11 cellular contexts compared by ENCODE assay signal in genomic region chr1:179591592-179592580, GRCh38. TPM values are rescaled to one million over a fixed set of nuclear protein-coding genes. Genes with fewer than 3 reads are reported as not detected.
DNase-seq lines count a peak whose midpoint lies in the region; ATAC-seq, FAIRE-seq and TF ChIP-seq lines count a peak whose summit lies in the region.
"Had no signal": no experiment of that assay in that cellular context is flagged by ENCODE, and none has a peak within 500 bp of the region (broad histone marks: within the 10 kb centered on the region; RNA-seq: fewer than 3 reads in every experiment).

A gene with protein sequence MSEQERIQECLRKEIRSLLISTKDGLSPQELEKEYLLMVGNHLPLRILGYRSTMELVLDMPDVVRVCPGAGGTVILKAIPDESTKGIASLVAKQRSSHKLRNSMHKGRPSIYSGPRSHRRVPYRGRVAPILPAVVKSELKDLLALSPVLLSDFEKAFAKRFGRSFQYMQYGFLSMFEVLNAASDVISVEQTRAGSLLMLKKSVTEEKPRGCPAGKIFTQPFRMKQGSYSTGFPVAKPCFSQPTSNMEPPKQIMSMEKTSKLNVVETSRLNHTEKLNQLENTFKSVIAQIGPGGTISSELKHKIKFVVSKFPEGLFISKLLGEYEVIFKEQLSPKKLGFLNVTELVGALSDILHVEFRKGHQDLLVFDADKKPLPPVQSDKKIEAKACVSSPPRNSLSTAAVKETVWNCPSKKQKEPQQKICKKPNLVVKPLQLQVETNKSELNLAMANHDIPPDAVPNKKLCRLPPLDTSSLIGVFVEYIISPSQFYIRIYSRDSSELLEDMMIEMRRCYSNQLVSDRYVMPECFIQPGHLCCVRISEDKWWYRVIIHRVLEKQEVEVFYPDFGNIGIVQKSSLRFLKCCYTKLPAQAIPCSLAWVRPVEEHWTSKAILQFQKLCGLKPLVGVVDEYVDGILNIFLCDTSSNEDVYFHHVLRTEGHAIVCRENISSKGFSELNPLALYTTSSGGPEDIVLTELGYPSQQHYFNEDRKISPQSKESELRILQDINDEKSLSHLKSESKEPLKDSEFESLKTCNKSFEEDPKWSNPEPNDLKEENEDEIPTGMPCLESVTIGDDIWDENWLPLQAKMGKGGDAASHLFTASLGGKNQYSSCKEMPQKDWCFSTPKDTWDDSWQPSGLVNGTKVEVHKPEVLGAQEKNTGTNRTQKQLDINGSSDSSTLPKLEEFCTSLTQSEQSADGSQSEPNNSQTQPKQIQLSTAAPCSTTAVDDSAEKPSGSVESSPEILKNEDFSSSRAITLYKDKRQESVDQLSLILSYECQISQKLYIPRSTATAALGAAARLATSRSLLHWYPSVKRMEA (plus strand): TSS chr1:179591832. CDS start chr1:179592616, 784 bp downstream.

- DNase-seq in A549 (ENCODE audit: low read depth in 1 of 2, low spot score in 1 of 2) (peak; percentile 44 to 65), GM13976 (ENCODE audit: low spot score) (peak; percentile 36), mammary epithelial cell (no peak), lung (ENCODE audit: low spot score) (no peak), HK-2 (ENCODE audit: unreplicated experiment) (no peak)
- no peak for DNase-seq in stimulated activated CD4-positive, alpha-beta T cell treated with anti-CD3 and anti-CD28 coated beads, Interleukin-2, amount 100 ng/mL, for 48 hours
- no peak for DNase-seq in activated CD8-positive, alpha-beta memory T cell treated with anti-CD3 and anti-CD28 coated beads for 24 hours
- no peak for DNase-seq in activated T-cell treated with anti-CD3 and anti-CD28 coated beads, Interleukin-2, amount 50 U/mL, for 1 hour
- DNase-seq: amniotic stem cell had no signal

- CTCF ChIA-PET in A549 (lab: Yijun Ruan, JAX) (interaction anchor here (1.5 kb wide), 1 partner anchor 17 kb away, joined by 3 read pairs; no protein-coding TSS in a partner anchor), mammary epithelial cell (lab: Charles Lee; ENCODE audit: low non-redundant PET) (interaction anchor here (0.6 kb wide), 1 partner anchor 339 kb away, joined by 3 read pairs; no protein-coding TSS in a partner anchor)

- H3K36me3 ChIP-seq in mammary epithelial cell (ENCODE audit: insufficient read depth, low read length) (no peaks in the 10 kb centered on the region), lung (ENCODE audit: control insufficient read depth in 2 of 2, insufficient read depth in 2 of 2, low read length in 2 of 2) (no peaks in the 10 kb centered on the region)

- H3K27ac ChIP-seq in A549, result peak within 1 kb of the TSS; percentile 50 to 78; a peak in 5 of 6 replicates
- H3K27ac ChIP-seq in mammary epithelial cell (ENCODE audit: insufficient read depth, low read depth, low read length), result no peak within 1 kb of the TSS
- no peak within 1 kb of the TSS for H3K27ac ChIP-seq in lung (ENCODE audit: low read depth in 1 of 2, low read length in 1 of 2)

- dilution Hi-C loops in mammary epithelial cell (cut with HindIII; ENCODE audit: low sequenced_read_pairs), result no loop called here

- H3K9ac ChIP-seq in mammary epithelial cell (ENCODE audit: insufficient read depth, low read length), result no peak within 1 kb of the TSS

- no peak for FAIRE-seq in A549 (lab: Jason Lieb, UNC)
- FAIRE-seq: GM19239 had no signal

- H3K79me2 ChIP-seq in mammary epithelial cell (ENCODE audit: insufficient read depth, low read length), result no peaks in the 10 kb centered on the region

- BruUV-seq in mammary epithelial cell (replicated peaks; lab: Mats Ljungman, UMichigan), result no TSS peak

- H3K4me2 ChIP-seq in A549, result peak within 1 kb of the TSS; percentile 90
- H3K4me2 ChIP-seq in mammary epithelial cell (ENCODE audit: insufficient read depth, low read depth, low read length), result peak within 1 kb of the TSS; percentile 75

- in situ Hi-C loops in GM13976 (cut with MboI; ENCODE audit: low sequenced_read_pairs, unreplicated experiment) (no loop called here), mammary epithelial cell (cut with MboI; ENCODE audit: low sequenced_read_pairs in 2 of 2) (no loop called here)

- H3K9me3 ChIP-seq in A549, result no peaks in the 10 kb centered on the region
- no peaks in the 10 kb centered on the region for H3K9me3 ChIP-seq in mammary epithelial cell (replicated peaks; ENCODE audit: insufficient read depth, low read length)
- H3K9me3 ChIP-seq in lung (ENCODE audit: control insufficient read depth in 2 of 2, insufficient read depth in 1 of 2, low read length in 1 of 2), result peaks cover 0 to 21% of the 10 kb centered on the region in 2 donors

- intact Hi-C loops in mammary epithelial cell (cut with micrococcal nuclease), result loop anchor here (10.0 kb wide), 2 partner anchors 227 to 517 kb away; partner anchors contain the start of gene AXDND1

- H3K4me1 ChIP-seq in A549 (no peaks in the 10 kb centered on the region; the same call in 2 of the 3 replicates), mammary epithelial cell (ENCODE audit: insufficient read depth, low read length) (peaks cover 8% of the 10 kb centered on the region), lung (ENCODE audit: control insufficient read depth in 2 of 2, insufficient read depth in 2 of 2, low read length in 2 of 2) (peaks cover 0 to 3% of the 10 kb centered on the region in 2 donors)

- H3K4me3 ChIP-seq in A549 (peak within 1 kb of the TSS; percentile 55), mammary epithelial cell (replicated peaks in 1 of 3; ENCODE audit: insufficient read depth in 1 of 3, low read depth in 2 of 3, low read length in 3 of 3) (peak within 1 kb of the TSS in 2 of 3 experiments; percentile 18 to 34), lung (no peak within 1 kb of the TSS)

- no peak for TF ChIP-seq POLR2A in A549 (IDR thresholded peaks at IDR 0.05; ENCODE audit: low read length)

- TF ChIP-seq CTCF in A549 (IDR thresholded peaks at IDR 0.05) (no peak), GM13976 (IDR thresholded peaks at IDR 0.05; ENCODE audit: borderline replicate concordance, control extremely low read depth, extremely low read depth, insufficient read depth, missing control alignments) (no peak), mammary epithelial cell (conservative IDR thresholded peaks at IDR 0.05 in 1 of 2, IDR thresholded peaks at IDR 0.05 in 1 of 2; ENCODE audit: extremely low read depth in 1 of 2, insufficient read depth in 1 of 2, low read depth in 1 of 2, low read length in 2 of 2) (no peak), lung (IDR thresholded peaks at IDR 0.05; ENCODE audit: control extremely low read depth, extremely low read depth) (no peak)

- no peaks in the 10 kb centered on the region for H4K20me1 ChIP-seq in mammary epithelial cell (ENCODE audit: insufficient read depth, low read length)

- peak within 1 kb of the TSS; percentile 35 for H2AFZ ChIP-seq in mammary epithelial cell (ENCODE audit: low read depth, low read length)

- WGBS in A549 (ENCODE audit: missing lambda C conversion rate), result 30% methylated on average over 31 of the region's 75 CpGs
- 34% methylated on average over 14 of the region's 75 CpGs for WGBS in mammary epithelial cell (ENCODE audit: low coverage, missing lambda C conversion rate)
- 15 to 16% methylated on average over 71 to 75 of the region's 75 CpGs for WGBS in lung, 2 donors

- H3K27me3 ChIP-seq in mammary epithelial cell (ENCODE audit: insufficient read depth, low read length) (peaks cover 21% of the 10 kb centered on the region), lung (ENCODE audit: control insufficient read depth, insufficient read depth) (peaks cover 3% of the 10 kb centered on the region)

- POLR2A ChIA-PET in A549 (lab: Yijun Ruan, JAX), result no interaction called here

- ATAC-seq in A549 (peak; percentile 77 to 84), lung (ENCODE audit: insufficient read depth, low FRiP score) (peak; percentile 41)
- ATAC-seq: activated CD4-positive, CD25-positive, alpha-beta regulatory T cell treated with anti-CD3 and anti-CD28 coated beads, Interleukin-2, amount 50 U/mL, for 24 hours had no signal

- TF ChIP-seq EP300 in A549 (IDR thresholded peaks at IDR 0.05), result no peak

- no peak for TF ChIP-seq RAD21 in A549 (conservative IDR thresholded peaks at IDR 0.05 in 1 of 2, IDR thresholded peaks at IDR 0.05 in 1 of 2)

TF ChIP-seq in A549, 52 proteins besides CTCF, POLR2A, EP300 and RAD21:
- TF ChIP-seq HOXA7 (CRISPR knock-in tag; IDR thresholded peaks at IDR 0.05) (no peak), USF2 (IDR thresholded peaks at IDR 0.05) (peak; percentile 41; the same call in 1 of the 2 replicates), FOSB (CRISPR knock-in tag; IDR thresholded peaks at IDR 0.05) (no peak), MAFK (IDR thresholded peaks at IDR 0.05; ENCODE audit: partially characterized antibody) (no peak), RFX5 (IDR thresholded peaks at IDR 0.05) (no peak)
- TF ChIP-seq, protein P1, sequence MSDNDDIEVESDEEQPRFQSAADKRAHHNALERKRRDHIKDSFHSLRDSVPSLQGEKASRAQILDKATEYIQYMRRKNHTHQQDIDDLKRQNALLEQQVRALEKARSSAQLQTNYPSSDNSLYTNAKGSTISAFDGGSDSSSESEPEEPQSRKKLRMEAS (IDR thresholded peaks at IDR 0.05), result peak; percentile 90
- TF ChIP-seq, protein P2, sequence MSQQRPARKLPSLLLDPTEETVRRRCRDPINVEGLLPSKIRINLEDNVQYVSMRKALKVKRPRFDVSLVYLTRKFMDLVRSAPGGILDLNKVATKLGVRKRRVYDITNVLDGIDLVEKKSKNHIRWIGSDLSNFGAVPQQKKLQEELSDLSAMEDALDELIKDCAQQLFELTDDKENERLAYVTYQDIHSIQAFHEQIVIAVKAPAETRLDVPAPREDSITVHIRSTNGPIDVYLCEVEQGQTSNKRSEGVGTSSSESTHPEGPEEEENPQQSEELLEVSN (IDR thresholded peaks at IDR 0.05; ENCODE audit: borderline replicate concordance, low read depth), result peak; percentile 91

RNA-seq across cellular contexts. Expression of the gene that starts here (rescaled TPM):
- polyA plus RNA-seq in A549 (2011; rRNA removed) (0.37 TPM in 2 replicates), A549 (2017; fragmentation: RNase III; extraction: RNeasy Plus Mini Kit Qiagen cat#74134 plus additional on column Dnase treatment) (0.08 to 0.29 TPM (median 0.26 TPM) in 3 replicates), mammary epithelial cell (not detected), lung (under 1 TPM; 0.05 to 0.12 TPM)
- polyA plus RNA-seq in A549 (2012; cell fraction: cytosol; rRNA removed), result 0.06 and 0.08 TPM in 2 replicates
- 0.07 and 0.13 TPM in 2 replicates for polyA plus RNA-seq in A549 (2012; cell fraction: nucleus; rRNA removed)
- polyA minus RNA-seq in A549 (2011; rRNA and poly(A)+ RNA removed), result 0.29 TPM in 1 of 2 replicates, not detected in the other
- total RNA-seq in mammary epithelial cell (not detected), lung (under 1 TPM; 0.18 to 0.37 TPM)
- polyA minus RNA-seq in mammary epithelial cell, result not detected

Comparison
In these comparisons a context has a peak if more than half of its experiments do, and no peak if none do; other contexts are left out.
1. Peak in DNase-seq, ATAC-seq, H3K4me3 ChIP-seq, H3K27ac ChIP-seq and H3K4me2 ChIP-seq in A549; RNA of the gene not detected or under 1 TPM.
2. Peak in ATAC-seq in lung; RNA of the gene not detected or under 1 TPM.